ENCODE assay signal across 23 cellular contexts in genomic region chr5:34017254-34017653, GRCh38. TPM values are rescaled to one million over a fixed set of nuclear protein-coding genes. Genes with fewer than 3 reads are reported as not detected.
"Had no signal": no experiment of that assay in that cellular context is flagged by ENCODE, and none has a peak within 500 bp of the region (broad histone marks: within the 10 kb centered on the region; RNA-seq: fewer than 3 reads in every experiment).

No MANE protein-coding gene starts in this region.

- H3K79me2 ChIP-seq: hepatocyte had no signal

- H3K4me3 ChIP-seq: coronary artery, dorsolateral prefrontal cortex, esophagus muscularis mucosa, gastroesophageal sphincter, heart left ventricle, hepatocyte, left ventricle myocardium inferior, lower lobe of right lung, mucosa of descending colon had no signal

- H2AFZ ChIP-seq: hepatocyte had no signal

- H3K27ac ChIP-seq: coronary artery, dorsolateral prefrontal cortex, esophagus muscularis mucosa, foreskin keratinocyte, gastroesophageal sphincter, heart left ventricle, left ventricle myocardium inferior, lower lobe of right lung had no signal

- H3K27me3 ChIP-seq: dorsolateral prefrontal cortex, esophagus muscularis mucosa, foreskin keratinocyte, gastroesophageal sphincter, heart left ventricle, hepatocyte had no signal

- H3K9me3 ChIP-seq: esophagus muscularis mucosa, gastroesophageal sphincter, heart left ventricle, left ventricle myocardium inferior, lower lobe of right lung, mucosa of descending colon had no signal

- H3K4me1 Mint-ChIP-seq: mesothelial cell of epicardium had no signal

- ATAC-seq: foreskin keratinocyte, gastroesophageal sphincter, heart left ventricle, left cardiac atrium, lower lobe of right lung, mucosa of descending colon had no signal

- H3K4me3 Mint-ChIP-seq: mesothelial cell of epicardium had no signal

- H3K4me1 ChIP-seq: foreskin keratinocyte, lower lobe of right lung had no signal

- H3K27ac Mint-ChIP-seq: mesothelial cell of epicardium had no signal

- DNase-seq: dermis blood vessel endothelial cell; dorsolateral prefrontal cortex; effector CD4-positive, alpha-beta T cell; effector memory CD4-positive, alpha-beta T cell; foreskin keratinocyte; heart left ventricle; left cardiac atrium; left ventricle myocardium inferior; lower lobe of right lung; mesenchymal stem cell; mucosa of descending colon had no signal

RNA-seq across cellular contexts. Expression of gene SLC45A2, which starts 32.8 kb away (rescaled TPM):
- total RNA-seq: dermis blood vessel endothelial cell, endothelial cell of umbilical vein, epithelial cell of proximal tubule, fibroblast of villous mesenchyme, foreskin keratinocyte, kidney epithelial cell, left ventricle myocardium inferior, lower lobe of right lung, mesenteric fat pad had no signal
- polyA plus RNA-seq: endothelial cell of umbilical vein, esophagus, fibroblast of lung, foreskin keratinocyte, heart left ventricle had no signal
